Comparison of ENCODE assay signal across 29 cellular contexts in genomic region chr20:63488331-63489251, GRCh38. TPM values are rescaled to one million over a fixed set of nuclear protein-coding genes. Genes with fewer than 3 reads are reported as not detected.
DNase-seq lines count a peak whose midpoint lies in the region; ATAC-seq lines count a peak whose summit lies in the region.
"Had no signal": no experiment of that assay in that cellular context is flagged by ENCODE, and none has a peak within 500 bp of the region (broad histone marks: within the 10 kb centered on the region; RNA-seq: fewer than 3 reads in every experiment).

No MANE protein-coding gene starts in this region.

- H3K4me1 Mint-ChIP-seq in stimulated activated effector memory CD8-positive, alpha-beta T cell treated with anti-CD3 and anti-CD28 coated beads, Interleukin-12 subunit alpha, Interleukin-12 subunit beta, amount 100 ng/mL, for 72 hours = peaks cover 5% of the 10 kb centered on the region
- H3K4me1 Mint-ChIP-seq in activated CD4-positive, alpha-beta T cell treated with anti-CD3 and anti-CD28 coated beads, Interleukin-2, amount 10 ng/mL, durations not matched to agents 24 days and 14 days = no peaks in the 10 kb centered on the region
- H3K4me1 Mint-ChIP-seq: activated CD4-positive, alpha-beta T cell treated with anti-CD3 and anti-CD28 coated beads, Interleukin-2, amount 10 ng/mL, durations not matched to agents 7 days and 5 days; activated CD8-positive, alpha-beta memory T cell treated with anti-CD3 and anti-CD28 coated beads, Interleukin-2, amount 10 ng/mL, durations not matched to agents 7 days and 5 days; CD14-positive monocyte; stimulated activated naive CD8-positive, alpha-beta T cell treated with anti-CD3 and anti-CD28 coated beads, Interleukin-15, amount 100 ng/mL, for 72 hours had no signal

- H3K4me3 ChIP-seq in HUES6 (ENCODE audit: low read depth, low read length) = peak overlapping the region; percentile 46
- H3K4me3 ChIP-seq: cardiac muscle cell, sigmoid colon, tibial artery had no signal

- H3K36me3 Mint-ChIP-seq in stimulated activated effector memory CD8-positive, alpha-beta T cell treated with anti-CD3 and anti-CD28 coated beads, Interleukin-12 subunit alpha, Interleukin-12 subunit beta, amount 100 ng/mL, for 72 hours = peaks cover 21% of the 10 kb centered on the region
- no peaks in the 10 kb centered on the region for H3K36me3 Mint-ChIP-seq in activated CD4-positive, alpha-beta T cell treated with anti-CD3 and anti-CD28 coated beads, Interleukin-2, amount 10 ng/mL, durations not matched to agents 24 days and 14 days (ENCODE audit: low read depth)
- H3K36me3 Mint-ChIP-seq: activated CD8-positive, alpha-beta memory T cell treated with anti-CD3 and anti-CD28 coated beads, Interleukin-2, amount 10 ng/mL, durations not matched to agents 7 days and 5 days; activated naive CD4-positive, alpha-beta T cell treated with anti-CD3 and anti-CD28 coated beads, Interleukin-2, amount 50 U/mL, for 72 hours; CD14-positive monocyte; natural killer cell treated with Interleukin-12 subunit alpha and Interleukin-12 subunit beta and Interleukin-15 and Interleukin-18, amount 100 ng/mL, for 72 hours had no signal

- H3K4me3 Mint-ChIP-seq in stimulated activated effector memory CD8-positive, alpha-beta T cell treated with anti-CD3 and anti-CD28 coated beads, Interleukin-12 subunit alpha, Interleukin-12 subunit beta, amount 100 ng/mL, for 72 hours = no peak overlapping the region
- H3K4me3 Mint-ChIP-seq in activated CD4-positive, alpha-beta T cell treated with anti-CD3 and anti-CD28 coated beads, Interleukin-2, amount 10 ng/mL, durations not matched to agents 24 days and 14 days = no peak overlapping the region
- H3K4me3 Mint-ChIP-seq: activated CD4-positive, alpha-beta T cell treated with anti-CD3 and anti-CD28 coated beads, Interleukin-2, amount 10 ng/mL, durations not matched to agents 7 days and 5 days; activated CD8-positive, alpha-beta memory T cell treated with anti-CD3 and anti-CD28 coated beads, Interleukin-2, amount 10 ng/mL, durations not matched to agents 7 days and 5 days; natural killer cell treated with Interleukin-12 subunit alpha and Interleukin-12 subunit beta and Interleukin-15 and Interleukin-18, amount 100 ng/mL, for 72 hours; stimulated activated naive CD8-positive, alpha-beta T cell treated with anti-CD3 and anti-CD28 coated beads, Interleukin-15, amount 100 ng/mL, for 72 hours had no signal

- DNase-seq in ecto neural progenitor cell (ENCODE audit: low spot score) (peak; percentile 70), iPS-NIHi11 (ENCODE audit: low spot score) (peak; percentile 58), NK-92 (lab: John Stamatoyannopoulos, UW; ENCODE audit: unreplicated experiment) (no peak), NCI-H1930 (lab: John Stamatoyannopoulos, UW) (no peak)
- DNase-seq in stimulated activated effector memory CD8-positive, alpha-beta T cell treated with anti-CD3 and anti-CD28 coated beads, Interleukin-12 subunit alpha, Interleukin-12 subunit beta, amount 100 ng/mL, for 72 hours (ENCODE audit: low spot score in 2 of 2) = no peak
- DNase-seq in activated CD4-positive, alpha-beta T cell treated with anti-CD3 and anti-CD28 coated beads, Interleukin-2, amount 10 ng/mL, durations not matched to agents 24 days and 14 days = no peak
- DNase-seq: activated CD4-positive, alpha-beta T cell treated with anti-CD3 and anti-CD28 coated beads, Interleukin-2, amount 10 ng/mL, durations not matched to agents 7 days and 5 days; activated CD8-positive, alpha-beta memory T cell treated with anti-CD3 and anti-CD28 coated beads, Interleukin-2, amount 10 ng/mL, durations not matched to agents 7 days and 5 days; anterior cingulate cortex; cortex of kidney; Karpas-422; MV-4-11; NCI-H1694; NCI-H526 treated with DMSO at 0.1 percent for 48 hours; sigmoid colon; stimulated activated CD4-positive, alpha-beta T cell treated with anti-CD3 and anti-CD28 coated beads, Interleukin-15, amount 100 ng/mL, for 24 hours; stimulated activated naive CD8-positive, alpha-beta T cell treated with anti-CD3 and anti-CD28 coated beads, Interleukin-15, amount 100 ng/mL, for 72 hours; T-helper 2 cell; tibial artery had no signal

- intact Hi-C loops in activated CD4-positive, alpha-beta T cell treated with anti-CD3 and anti-CD28 coated beads, Interleukin-2, amount 10 ng/mL, durations not matched to agents 24 days and 14 days (cut with micrococcal nuclease) = no loop called here

- H3K9me3 Mint-ChIP-seq in stimulated activated effector memory CD8-positive, alpha-beta T cell treated with anti-CD3 and anti-CD28 coated beads, Interleukin-12 subunit alpha, Interleukin-12 subunit beta, amount 100 ng/mL, for 72 hours = no peaks in the 10 kb centered on the region
- peaks cover 10% of the 10 kb centered on the region for H3K9me3 Mint-ChIP-seq in activated CD4-positive, alpha-beta T cell treated with anti-CD3 and anti-CD28 coated beads, Interleukin-2, amount 10 ng/mL, durations not matched to agents 24 days and 14 days
- H3K9me3 Mint-ChIP-seq: activated CD4-positive, alpha-beta T cell treated with anti-CD3 and anti-CD28 coated beads, Interleukin-2, amount 10 ng/mL, durations not matched to agents 7 days and 5 days had no signal

- no peak overlapping the region for H3K9ac ChIP-seq in HUES6 (ENCODE audit: low read length)

- H3K27ac ChIP-seq in HUES6 (ENCODE audit: low read depth, low read length) = no peak overlapping the region
- H3K27ac ChIP-seq: cardiac muscle cell, RWPE1, sigmoid colon, tibial artery had no signal

- no peak overlapping the region for H3K27ac Mint-ChIP-seq in stimulated activated effector memory CD8-positive, alpha-beta T cell treated with anti-CD3 and anti-CD28 coated beads, Interleukin-12 subunit alpha, Interleukin-12 subunit beta, amount 100 ng/mL, for 72 hours
- H3K27ac Mint-ChIP-seq in activated CD4-positive, alpha-beta T cell treated with anti-CD3 and anti-CD28 coated beads, Interleukin-2, amount 10 ng/mL, durations not matched to agents 24 days and 14 days = no peak overlapping the region
- H3K27ac Mint-ChIP-seq: activated CD4-positive, alpha-beta T cell treated with anti-CD3 and anti-CD28 coated beads, Interleukin-2, amount 10 ng/mL, durations not matched to agents 7 days and 5 days; activated CD8-positive, alpha-beta memory T cell treated with anti-CD3 and anti-CD28 coated beads, Interleukin-2, amount 10 ng/mL, durations not matched to agents 7 days and 5 days; activated naive CD4-positive, alpha-beta T cell treated with anti-CD3 and anti-CD28 coated beads, Interleukin-2, amount 50 U/mL, for 72 hours; CD14-positive monocyte; natural killer cell treated with Interleukin-12 subunit alpha and Interleukin-12 subunit beta and Interleukin-15 and Interleukin-18, amount 100 ng/mL, for 72 hours; stimulated activated naive CD8-positive, alpha-beta T cell treated with anti-CD3 and anti-CD28 coated beads, Interleukin-15, amount 100 ng/mL, for 72 hours had no signal

- no peaks in the 10 kb centered on the region; the same call in 1 of the 2 replicates for H3K36me3 ChIP-seq in HUES6 (ENCODE audit: control insufficient read depth, insufficient read depth, low read length)
- H3K36me3 ChIP-seq: sigmoid colon, tibial artery had no signal

- peaks cover 65% of the 10 kb centered on the region for H3K27me3 ChIP-seq in HUES6 (ENCODE audit: control insufficient read depth, insufficient read depth, low read length)
- H3K27me3 ChIP-seq: cardiac muscle cell had no signal

- peaks cover 6% of the 10 kb centered on the region for H3K4me1 ChIP-seq in HUES6 (ENCODE audit: control insufficient read depth, insufficient read depth, low read length)

- H3K27me3 Mint-ChIP-seq in activated CD4-positive, alpha-beta T cell treated with anti-CD3 and anti-CD28 coated beads, Interleukin-2, amount 10 ng/mL, durations not matched to agents 24 days and 14 days = peaks cover 13% of the 10 kb centered on the region

- ATAC-seq in stimulated activated effector memory CD8-positive, alpha-beta T cell treated with anti-CD3 and anti-CD28 coated beads, Interleukin-12 subunit alpha, Interleukin-12 subunit beta, amount 100 ng/mL, for 72 hours = peak; percentile 27
- ATAC-seq: activated CD8-positive, alpha-beta memory T cell treated with anti-CD3 and anti-CD28 coated beads, Interleukin-2, amount 10 ng/mL, durations not matched to agents 7 days and 5 days; natural killer cell treated with Interleukin-12 subunit alpha and Interleukin-12 subunit beta and Interleukin-15 and Interleukin-18, amount 100 ng/mL, for 72 hours; SK-N-SH treated with all-trans-retinoic acid at 6 μM for 48 hours; stimulated activated naive CD8-positive, alpha-beta T cell treated with anti-CD3 and anti-CD28 coated beads, Interleukin-15, amount 100 ng/mL, for 72 hours had no signal

- H3K9me3 ChIP-seq in HUES6 (ENCODE audit: control insufficient read depth, insufficient read depth, low read depth, low read length) = no peaks in the 10 kb centered on the region; the same call in 1 of the 2 replicates

RNA-seq across cellular contexts. Expression of gene EEF1A2, which starts 10.3 kb away (rescaled TPM):
- total RNA-seq in activated CD4-positive, alpha-beta T cell treated with anti-CD3 and anti-CD28 coated beads, Interleukin-2, amount 10 ng/mL, durations not matched to agents 24 days and 14 days = 0.28 and 0.66 TPM in 2 replicates

RNA-seq across cellular contexts. Expression of gene KCNQ2, which starts 16.1 kb away (rescaled TPM):
- 0.26 TPM in 1 of 2 replicates, not detected in the other for total RNA-seq in activated CD4-positive, alpha-beta T cell treated with anti-CD3 and anti-CD28 coated beads, Interleukin-2, amount 10 ng/mL, durations not matched to agents 24 days and 14 days
- total RNA-seq: lower leg skin; natural killer cell treated with Interleukin-12 subunit alpha and Interleukin-12 subunit beta and Interleukin-15 and Interleukin-18, amount 100 ng/mL, for 72 hours; posterior vena cava had no signal

RNA-seq across cellular contexts. Expression of gene PPDPF, which starts 32.0 kb away (rescaled TPM):
- 125 and 130 TPM in 2 replicates for total RNA-seq in activated CD4-positive, alpha-beta T cell treated with anti-CD3 and anti-CD28 coated beads, Interleukin-2, amount 10 ng/mL, durations not matched to agents 24 days and 14 days

RNA-seq across cellular contexts. Expression of gene PTK6, which starts 48.6 kb away (rescaled TPM):
- total RNA-seq in activated CD4-positive, alpha-beta T cell treated with anti-CD3 and anti-CD28 coated beads, Interleukin-2, amount 10 ng/mL, durations not matched to agents 24 days and 14 days = 0.19 and 0.35 TPM in 2 replicates
- total RNA-seq: cardiac muscle cell had no signal

RNA-seq across cellular contexts. Expression of gene SRMS, which starts 59.0 kb away (rescaled TPM):
- total RNA-seq in activated CD4-positive, alpha-beta T cell treated with anti-CD3 and anti-CD28 coated beads, Interleukin-2, amount 10 ng/mL, durations not matched to agents 24 days and 14 days = not detected in 2 replicates
- total RNA-seq: activated CD4-positive, alpha-beta T cell treated with anti-CD3 and anti-CD28 coated beads, Interleukin-2, amount 10 ng/mL, durations not matched to agents 7 days and 5 days; activated CD8-positive, alpha-beta memory T cell treated with anti-CD3 and anti-CD28 coated beads, Interleukin-2, amount 10 ng/mL, durations not matched to agents 7 days and 5 days; activated naive CD4-positive, alpha-beta T cell treated with anti-CD3 and anti-CD28 coated beads, Interleukin-2, amount 50 U/mL, for 72 hours; cardiac muscle cell; mononuclear cell; natural killer cell treated with Interleukin-12 subunit alpha and Interleukin-12 subunit beta and Interleukin-15 and Interleukin-18, amount 100 ng/mL, for 72 hours; posterior vena cava; sigmoid colon had no signal

Comparison
In these comparisons a context has a peak if more than half of its experiments do, and no peak if none do; other contexts are left out.
1. DNase-seq: peak in ecto neural progenitor cell (single experiment) and iPS-NIHi11 (single experiment); none in stimulated activated effector memory CD8-positive, alpha-beta T cell treated with anti-CD3 and anti-CD28 coated beads, Interleukin-12 subunit alpha, Interleukin-12 subunit beta, amount 100 ng/mL, for 72 hours (0 of 2), activated CD4-positive, alpha-beta T cell treated with anti-CD3 and anti-CD28 coated beads, Interleukin-2, amount 10 ng/mL, durations not matched to agents 24 days and 14 days (single experiment), NK-92 (single experiment) and NCI-H1930 (0 of 2).